8 cellular contexts compared by ENCODE assay signal in genomic region chr2:233853883-233854240, GRCh38. TPM values are rescaled to one million over a fixed set of nuclear protein-coding genes. Genes with fewer than 3 reads are reported as not detected.
DNase-seq lines count a peak whose midpoint lies in the region; ATAC-seq and TF ChIP-seq lines count a peak whose summit lies in the region.

No MANE protein-coding gene starts in this region.

- H3K18ac ChIP-seq in H9 (ENCODE audit: insufficient read length, low read depth, low read length), result peak overlapping the region; percentile 97

- H3K4me2 ChIP-seq in H9 (ENCODE audit: insufficient read depth, insufficient read length, low read length), result peak overlapping the region; percentile 83

- no peak overlapping the region for H2AFZ ChIP-seq in H9 (ENCODE audit: low read length)

- no peak overlapping the region for H2BK20ac ChIP-seq in H9 (ENCODE audit: low read depth, low read length, poor library complexity, severe bottlenecking)

- peaks cover 27 to 41% (median 39%) of the 10 kb centered on the region in 3 experiments for H3K36me3 Mint-ChIP-seq in H9 (ENCODE audit: insufficient read depth in 1 of 3, low read depth in 3 of 3)

- H3K23ac ChIP-seq in H9 (ENCODE audit: insufficient read length, low read depth, low read length), result no peak overlapping the region

- H3K4me1 ChIP-seq in H9 (ENCODE audit: insufficient read depth, low read length), result peaks cover 2% of the 10 kb centered on the region; the same call in 1 of the 2 replicates
- peaks cover 23% of the 10 kb centered on the region for H3K4me1 ChIP-seq in SJCRH30
- peaks cover 5 to 17% (median 13%) of the 10 kb centered on the region in 3 donors for H3K4me1 ChIP-seq in skeletal muscle tissue (ENCODE audit: control insufficient read depth in 3 of 3, insufficient read depth in 3 of 3, low read length in 3 of 3)

- H3K56ac ChIP-seq in H9 (ENCODE audit: insufficient read length, low read depth, low read length), result no peak overlapping the region

- no peak overlapping the region for H3T11ph ChIP-seq in H9 (ENCODE audit: low read length)

- H3K9ac ChIP-seq in H9 (ENCODE audit: extremely low read depth, insufficient read length, low read length) (peak overlapping the region; percentile 80), skeletal muscle tissue (ENCODE audit: low read depth in 1 of 3, low read length in 3 of 3) (peak overlapping the region in 2 of 3 donors; percentile 33 to 43)

- H3K79me2 ChIP-seq in H9 (ENCODE audit: insufficient read depth, low read length), result peaks cover 25% of the 10 kb centered on the region; the same call in 1 of the 2 replicates

- no peaks in the 10 kb centered on the region for H3K9me3 ChIP-seq in H9 (ENCODE audit: control insufficient read depth, low read depth, low read length)
- H3K9me3 ChIP-seq in SJCRH30 (replicated peaks), result no peaks in the 10 kb centered on the region
- H3K9me3 ChIP-seq in skeletal muscle tissue (ENCODE audit: control insufficient read depth in 3 of 3, low read length in 3 of 3), result no peaks in the 10 kb centered on the region

- H3K36me3 ChIP-seq in SJCRH30 (peaks cover 48% of the 10 kb centered on the region), skeletal muscle tissue (ENCODE audit: control insufficient read depth in 3 of 3, insufficient read depth in 3 of 3, low read length in 3 of 3) (no peaks in the 10 kb centered on the region)

- H3K4me1 Mint-ChIP-seq in H9, result peaks cover 24 to 27% of the 10 kb centered on the region in 2 experiments

- H3K4me3 ChIP-seq in SJCRH30 (peak overlapping the region; percentile 83), fibroblast of villous mesenchyme (ENCODE audit: low read depth, low read length) (peak overlapping the region; percentile 78), skeletal muscle tissue (ENCODE audit: low read length in 3 of 3) (peak overlapping the region; percentile 72 to 96 (median 90))

- H3K27ac ChIP-seq in H9 (ENCODE audit: insufficient read length, low read depth, low read length), result no peak overlapping the region
- peak overlapping the region; percentile 92 for H3K27ac ChIP-seq in SJCRH30
- H3K27ac ChIP-seq in skeletal muscle tissue (ENCODE audit: low read depth, low read length), result no peak overlapping the region

- H4K20me1 ChIP-seq in H9 (ENCODE audit: control insufficient read depth, insufficient read depth, insufficient read length), result no peaks in the 10 kb centered on the region

- no peak for TF ChIP-seq CTCF in H9 (conservative IDR thresholded peaks at IDR 0.05)
- TF ChIP-seq CTCF in fibroblast of villous mesenchyme (IDR thresholded peaks at IDR 0.05; ENCODE audit: insufficient read depth, low read depth, low read length), result no peak

- H3K27me3 Mint-ChIP-seq in H9 (ENCODE audit: low read depth), result no peaks in the 10 kb centered on the region; the same call in 1 of the 2 replicates

- H4K5ac ChIP-seq in H9 (ENCODE audit: insufficient read length, low read depth, low read length), result no peak overlapping the region

- H2BK120ac ChIP-seq in H9 (ENCODE audit: low read depth, low read length, poor library complexity, severe bottlenecking), result no peak overlapping the region

- no peak overlapping the region for H2BK15ac ChIP-seq in H9 (ENCODE audit: low read depth, low read length)

- ATAC-seq in HG02970 (IDR thresholded peaks at IDR 0.05; ENCODE audit: low FRiP score, unreplicated experiment), result no peak

- peak overlapping the region; percentile 97 for H3K14ac ChIP-seq in H9 (ENCODE audit: insufficient read depth, low read length)

- H3K4me3 Mint-ChIP-seq in H9, result peak overlapping the region; percentile 95 to 99

- 0 out of 2 replicates have a peak overlapping the region, but pooled peaks have one; percentile 8 for H3K4ac ChIP-seq in H9 (ENCODE audit: low read depth, low read length)

- peak overlapping the region in 2 of 3 experiments; percentile 95 to 99; a peak in 5 of 7 replicates for H3K27ac Mint-ChIP-seq in H9

- H3K9me3 Mint-ChIP-seq in H9, result no peaks in the 10 kb centered on the region; a peak in 1 of 5 replicates

- no CpG with 5 or more reads among the region's 25 CpGs for WGBS in H9 (ENCODE audit: extremely low coverage, insufficient read length, low lambda C conversion rate)

- H3K23me2 ChIP-seq in H9 (ENCODE audit: insufficient read length, low read depth, low read length, poor library complexity, severe bottlenecking), result peaks cover 11% of the 10 kb centered on the region

- no peak overlapping the region for H4K91ac ChIP-seq in H9 (ENCODE audit: insufficient read length, low read depth, low read length)

- no peak overlapping the region for H2AK5ac ChIP-seq in H9 (ENCODE audit: insufficient read length, low read length)

- H2BK12ac ChIP-seq in H9 (ENCODE audit: insufficient read length, low read depth, low read length), result no peak overlapping the region

- no peak overlapping the region for H4K8ac ChIP-seq in H9 (replicated peaks; ENCODE audit: insufficient read length, low read depth, low read length)

- DNase-seq in H9 (no peak), SJCRH30 (peak; percentile 28 to 30), fibroblast of villous mesenchyme (ENCODE audit: low read depth) (no peak), mesenteric fat pad (ENCODE audit: low spot score) (no peak), Kasumi-1 (lab: John Stamatoyannopoulos, UW) (no peak)
- DNase-seq in activated effector memory CD4-positive, alpha-beta T cell treated with anti-CD3 and anti-CD28 coated beads, Interleukin-2, amount 50 U/mL, for 16 hours, result no peak

- H3K79me1 ChIP-seq in H9 (ENCODE audit: insufficient read depth, low read depth, low read length, poor library complexity, severe bottlenecking), result peaks cover 3% of the 10 kb centered on the region

- peak overlapping the region; percentile 39 for H2BK5ac ChIP-seq in H9 (ENCODE audit: insufficient read length, low read length)

- H3K27me3 ChIP-seq in H9 (ENCODE audit: insufficient read depth, low read length) (no peaks in the 10 kb centered on the region), SJCRH30 (no peaks in the 10 kb centered on the region), skeletal muscle tissue (ENCODE audit: control insufficient read depth in 3 of 3, insufficient read depth in 3 of 3, low read length in 3 of 3) (peaks cover 0 to 13% (median 0%) of the 10 kb centered on the region in 3 donors)

RNA-seq across cellular contexts. Expression of gene HJURP, which starts 0.5 kb away (rescaled TPM):
- total RNA-seq in H9 (2021) (49.7 and 52.6 TPM in 2 replicates), fibroblast of villous mesenchyme (12.2 and 27.2 TPM in 2 replicates), skeletal muscle tissue (3.1 TPM), mesenteric fat pad (0.55 TPM)
- total RNA-seq in SJCRH30 (2014; rRNA removed; shearing (Covaris generic)), result 86.1 and 90.8 TPM in 2 replicates

Comparison
In these comparisons a context has a peak if more than half of its experiments do, and no peak if none do; other contexts are left out.
1. DNase-seq: peak in SJCRH30 (2 of 2); none in H9 (single experiment), fibroblast of villous mesenchyme (single experiment), mesenteric fat pad (single experiment), activated effector memory CD4-positive, alpha-beta T cell treated with anti-CD3 and anti-CD28 coated beads, Interleukin-2, amount 50 U/mL, for 16 hours (single experiment) and Kasumi-1 (0 of 2).
2. Peak in every context shown above with its lines, with median percentiles within 50 percentile points of each other: H3K4me3 ChIP-seq.